ENCODE assay signal across 8 cellular contexts in genomic region chr6:10411915-10412164, GRCh38. TPM values are rescaled to one million over a fixed set of nuclear protein-coding genes. Genes with fewer than 3 reads are reported as not detected.
DNase-seq lines count a peak whose midpoint lies in the region; ATAC-seq, FAIRE-seq and TF ChIP-seq lines count a peak whose summit lies in the region.

No MANE protein-coding gene starts in this region.

- peak overlapping the region; percentile 90 for H2AFZ ChIP-seq in SK-N-SH (ENCODE audit: low read depth)

- peak overlapping the region; percentile 94 for H3K4me2 ChIP-seq in SK-N-SH

- TF ChIP-seq EP300 in SK-N-SH (IDR thresholded peaks at IDR 0.05; ENCODE audit: borderline replicate concordance in 1 of 2, low read depth in 1 of 2, low read length in 1 of 2), result no peak

- no peak for FAIRE-seq in GM12891 (lab: Jason Lieb, UNC)

- H3K9me3 Mint-ChIP-seq in activated CD4-positive, alpha-beta T cell treated with anti-CD3 and anti-CD28 coated beads for 36 hours (ENCODE audit: low read depth), result peaks cover 13% of the 10 kb centered on the region

- no peak for TF ChIP-seq POLR2A in GM12891 (IDR thresholded peaks at IDR 0.05; ENCODE audit: low read depth, low read length)

- peaks cover 85% of the 10 kb centered on the region for H3K27me3 Mint-ChIP-seq in activated CD4-positive, alpha-beta T cell treated with anti-CD3 and anti-CD28 coated beads for 36 hours

- peak overlapping the region; percentile 40 for H3K27ac Mint-ChIP-seq in activated CD4-positive, alpha-beta T cell treated with anti-CD3 and anti-CD28 coated beads for 36 hours

- DNase-seq in activated CD4-positive, alpha-beta T cell treated with anti-CD3 and anti-CD28 coated beads for 36 hours, result no peak
- no peak for DNase-seq in activated CD4-positive, alpha-beta T cell treated with anti-CD3 and anti-CD28 coated beads, Interleukin-2, amount 50 U/mL, for 48 hours
- DNase-seq in SK-N-SH (no peak), fibroblast of villous mesenchyme (ENCODE audit: low read depth) (no peak), retina (peak; percentile 87), GM12891 (ENCODE audit: insufficient read length, low spot score) (no peak)

- peaks cover 0 to 2% of the 10 kb centered on the region in 2 experiments; a peak in 2 of 4 replicates for H3K4me1 ChIP-seq in SK-N-SH (ENCODE audit: control insufficient read depth in 1 of 2, insufficient read depth in 2 of 2, low read depth in 1 of 2, low read length in 1 of 2)

- no peak for ATAC-seq in activated CD4-positive, alpha-beta T cell treated with anti-CD3 and anti-CD28 coated beads for 36 hours
- ATAC-seq in GM18867 (IDR thresholded peaks at IDR 0.05; ENCODE audit: unreplicated experiment) (no peak), HG03442 (IDR thresholded peaks at IDR 0.05; ENCODE audit: unreplicated experiment) (no peak)

- H3K4me1 Mint-ChIP-seq in activated CD4-positive, alpha-beta T cell treated with anti-CD3 and anti-CD28 coated beads for 36 hours, result peaks cover 36% of the 10 kb centered on the region

- peaks cover 95% of the 10 kb centered on the region for H3K27me3 ChIP-seq in SK-N-SH (ENCODE audit: insufficient read depth)

- peak overlapping the region; percentile 53 to 76 for H3K4me3 ChIP-seq in SK-N-SH (ENCODE audit: low read depth in 2 of 2, low read length in 1 of 2)
- H3K4me3 ChIP-seq in fibroblast of villous mesenchyme (ENCODE audit: low read depth, low read length), result peak overlapping the region; percentile 72

- intact Hi-C loops in activated CD4-positive, alpha-beta T cell treated with anti-CD3 and anti-CD28 coated beads for 36 hours (cut with DNase I, micrococcal nuclease), result loop anchor here in 1 of 2 experiments (1.0 to 10.0 kb wide), 3 partner anchors 8 to 1603 kb away; partner anchors contain the start of genes HIVEP1 and SYCP2L

- H3K79me2 ChIP-seq in SK-N-SH (ENCODE audit: insufficient read depth), result no peaks in the 10 kb centered on the region

- H3K9ac ChIP-seq in SK-N-SH, result peak overlapping the region; percentile 16; the same call in 1 of the 2 replicates

- H3K4me3 Mint-ChIP-seq in activated CD4-positive, alpha-beta T cell treated with anti-CD3 and anti-CD28 coated beads for 36 hours, result peak overlapping the region; percentile 80

- no peaks in the 10 kb centered on the region for H3K36me3 ChIP-seq in SK-N-SH (replicated peaks in 1 of 2; ENCODE audit: control insufficient read depth in 1 of 2, insufficient read depth in 2 of 2, low read length in 1 of 2)

- H3K9me2 ChIP-seq in SK-N-SH, result no peaks in the 10 kb centered on the region

- H4K20me1 ChIP-seq in SK-N-SH (ENCODE audit: insufficient read depth), result no peaks in the 10 kb centered on the region; the same call in 1 of the 2 replicates

- TF ChIP-seq RAD21 in SK-N-SH (IDR thresholded peaks at IDR 0.05; ENCODE audit: low read length), result no peak

- H3F3A ChIP-seq in SK-N-SH (replicated peaks; ENCODE audit: insufficient read depth), result peaks cover 10% of the 10 kb centered on the region

- CTCF ChIA-PET in activated CD4-positive, alpha-beta T cell treated with anti-CD3 and anti-CD28 coated beads for 36 hours (lab: Charles Lee), result no interaction called here
- CTCF ChIA-PET in SK-N-SH (lab: Yijun Ruan, JAX), result no interaction called here

- H3K27ac ChIP-seq in SK-N-SH (ENCODE audit: low read depth in 2 of 2, low read length in 1 of 2), result no peak overlapping the region

- no peaks in the 10 kb centered on the region for H3K9me3 ChIP-seq in SK-N-SH

- POLR2A ChIA-PET in activated CD4-positive, alpha-beta T cell treated with anti-CD3 and anti-CD28 coated beads for 36 hours (lab: Charles Lee), result interaction anchor here (1.0 kb wide), 1 partner anchor 23 kb away, joined by 3 read pairs; no protein-coding TSS in a partner anchor
- POLR2A ChIA-PET in SK-N-SH (lab: Yijun Ruan, JAX), result no interaction called here

- peaks cover 21% of the 10 kb centered on the region for H3K36me3 Mint-ChIP-seq in activated CD4-positive, alpha-beta T cell treated with anti-CD3 and anti-CD28 coated beads for 36 hours (ENCODE audit: low read depth)

- WGBS in SK-N-SH (ENCODE audit: low lambda C conversion rate), result 2% methylated on average over 18 of the region's 18 CpGs

- no peak for TF ChIP-seq CTCF in SK-N-SH (IDR thresholded peaks at IDR 0.05)
- no peak for TF ChIP-seq CTCF in fibroblast of villous mesenchyme (IDR thresholded peaks at IDR 0.05; ENCODE audit: insufficient read depth, low read depth, low read length)

TF ChIP-seq in SK-N-SH, 30 proteins besides CTCF, POLR2A, EP300 and RAD21 (continues in another document):
- TF ChIP-seq CHD2 (IDR thresholded peaks at IDR 0.05; ENCODE audit: low read length, partially characterized antibody) (no peak), EZH2phosphoT487 (IDR thresholded peaks at IDR 0.05; ENCODE audit: borderline replicate concordance, low read depth) (no peak; the same call in 1 of the 2 replicates), TCF12 (IDR thresholded peaks at IDR 0.05) (no peak), ZBTB33 (IDR thresholded peaks at IDR 0.05; ENCODE audit: borderline replicate concordance, low read depth) (no peak), ELF1 (IDR thresholded peaks at IDR 0.05) (no peak), MXI1 (IDR thresholded peaks at IDR 0.05; ENCODE audit: low read depth, low read length) (no peak)
- TF ChIP-seq, protein P1, sequence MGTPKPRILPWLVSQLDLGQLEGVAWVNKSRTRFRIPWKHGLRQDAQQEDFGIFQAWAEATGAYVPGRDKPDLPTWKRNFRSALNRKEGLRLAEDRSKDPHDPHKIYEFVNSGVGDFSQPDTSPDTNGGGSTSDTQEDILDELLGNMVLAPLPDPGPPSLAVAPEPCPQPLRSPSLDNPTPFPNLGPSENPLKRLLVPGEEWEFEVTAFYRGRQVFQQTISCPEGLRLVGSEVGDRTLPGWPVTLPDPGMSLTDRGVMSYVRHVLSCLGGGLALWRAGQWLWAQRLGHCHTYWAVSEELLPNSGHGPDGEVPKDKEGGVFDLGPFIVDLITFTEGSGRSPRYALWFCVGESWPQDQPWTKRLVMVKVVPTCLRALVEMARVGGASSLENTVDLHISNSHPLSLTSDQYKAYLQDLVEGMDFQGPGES (IDR thresholded peaks at IDR 0.05; ENCODE audit: low read depth, low read length), result no peak

TF ChIP-seq in GM12891, 5 proteins besides CTCF, POLR2A, EP300 and RAD21:
- no peak for TF ChIP-seq SPI1 (IDR thresholded peaks at IDR 0.05; ENCODE audit: low read depth, low read length)
- no peak for TF ChIP-seq POLR2AphosphoS5 (IDR thresholded peaks at IDR 0.05; ENCODE audit: low read depth, low read length)
- no peak for TF ChIP-seq POU2F2 (IDR thresholded peaks at IDR 0.05; ENCODE audit: low read depth, low read length)
- no peak for TF ChIP-seq TAF1 (IDR thresholded peaks at IDR 0.05; ENCODE audit: low read depth, low read length)
- no peak for TF ChIP-seq PAX5 (IDR thresholded peaks at IDR 0.05; ENCODE audit: insufficient read depth, low read length, severe bottlenecking)

RNA-seq across cellular contexts. Expression of gene TFAP2A, which starts 3.0 kb away (rescaled TPM):
- under 1 TPM; 0.23 to 0.26 TPM for total RNA-seq in activated CD4-positive, alpha-beta T cell treated with anti-CD3 and anti-CD28 coated beads for 36 hours
- polyA plus RNA-seq in SK-N-SH (2012; rRNA removed), result 0.02 and 0.07 TPM in 2 replicates
- polyA plus RNA-seq in SK-N-SH (2012; cell fraction: cytosol; rRNA removed), result 0.05 TPM in 2 replicates
- polyA plus RNA-seq in SK-N-SH (2012; cell fraction: nucleus; rRNA removed), result 0.07 TPM in 1 of 2 replicates, not detected in the other
- 2.6 and 13.8 TPM in 2 replicates for total RNA-seq in fibroblast of villous mesenchyme
- 0.30 TPM for polyA plus RNA-seq in GM12891 (2012; ENCODE audit: low read depth, missing spikeins)
